ENCODE assay signal across 32 cellular contexts in the genomic region with DNA sequence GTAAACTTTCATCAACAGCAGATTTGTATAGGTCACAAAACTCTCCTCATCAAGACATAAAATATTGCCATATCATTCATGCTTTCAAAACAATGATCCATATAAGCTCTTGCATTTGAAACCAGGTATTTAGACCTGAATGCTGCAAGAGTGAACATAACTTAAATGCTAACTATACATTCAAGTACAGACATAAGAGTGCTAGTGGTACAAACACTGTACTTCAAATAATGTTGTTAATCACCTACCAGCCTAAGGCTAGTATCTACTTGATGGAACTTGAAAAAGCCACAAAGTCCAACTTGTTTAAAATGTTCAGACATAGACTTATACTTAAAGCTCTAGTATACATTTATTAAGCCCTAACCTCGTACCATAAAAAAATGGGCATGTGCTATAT. TPM values are rescaled to one million over a fixed set of nuclear protein-coding genes. Genes with fewer than 3 reads are reported as not detected.
"Had no signal": no experiment of that assay in that cellular context is flagged by ENCODE, and none has a peak within 500 bp of the region (broad histone marks: within the 10 kb centered on the region; RNA-seq: fewer than 3 reads in every experiment).

No MANE protein-coding gene starts in this region.

- H3K4me1 ChIP-seq: ascending aorta had no signal

- ATAC-seq: activated CD4-positive, alpha-beta T cell treated with anti-CD3 and anti-CD28 coated beads for 36 hours; activated CD4-positive, CD25-positive, alpha-beta regulatory T cell treated with anti-CD3 and anti-CD28 coated beads, Interleukin-2, amount 50 U/mL, for 24 hours; activated CD8-positive, alpha-beta memory T cell treated with anti-CD3 and anti-CD28 coated beads, Interleukin-2, amount 10 ng/mL, durations not matched to agents 7 days and 5 days; activated CD8-positive, alpha-beta T cell treated with anti-CD3 and anti-CD28 coated beads, Interleukin-2, amount 10 ng/mL, durations not matched to agents 7 days and 5 days; activated naive CD8-positive, alpha-beta T cell treated with anti-CD3 and anti-CD28 coated beads, Interleukin-2, amount 50 U/mL, for 24 hours; WTC11 had no signal

- H3K27ac ChIP-seq: ascending aorta, WERI-Rb-1 had no signal

- H3K9me3 ChIP-seq: ascending aorta had no signal

- H3K4me3 ChIP-seq: ascending aorta had no signal

- H3K27me3 ChIP-seq: ascending aorta had no signal

- H3K36me3 ChIP-seq: ascending aorta, WERI-Rb-1 had no signal

- DNase-seq: activated CD4-positive, alpha-beta memory T cell treated with anti-CD3 and anti-CD28 coated beads, Interleukin-2, amount 10 ng/mL, durations not matched to agents 7 days and 5 days; activated CD4-positive, alpha-beta T cell treated with anti-CD3 and anti-CD28 coated beads for 1 hour; activated CD4-positive, alpha-beta T cell treated with anti-CD3 and anti-CD28 coated beads for 36 hours; activated CD4-positive, alpha-beta T cell treated with anti-CD3 and anti-CD28 coated beads for 48 hours; activated CD4-positive, alpha-beta T cell treated with anti-CD3 and anti-CD28 coated beads, Interleukin-2, amount 10 ng/mL, durations not matched to agents 7 days and 5 days; activated CD4-positive, alpha-beta T cell treated with anti-CD3 and anti-CD28 coated beads, Interleukin-2, amount 50 U/mL, for 48 hours; activated CD4-positive, CD25-positive, alpha-beta regulatory T cell; activated CD8-positive, alpha-beta memory T cell treated with anti-CD3 and anti-CD28 coated beads for 24 hours; activated CD8-positive, alpha-beta memory T cell treated with anti-CD3 and anti-CD28 coated beads, Interleukin-2, amount 10 ng/mL, durations not matched to agents 7 days and 5 days; activated CD8-positive, alpha-beta memory T cell treated with anti-CD3 and anti-CD28 coated beads, Interleukin-2, amount 50 U/mL, for 48 hours; activated CD8-positive, alpha-beta T cell treated with anti-CD3 and anti-CD28 coated beads, Interleukin-2, amount 10 ng/mL, durations not matched to agents 7 days and 5 days; activated effector memory CD4-positive, alpha-beta T cell treated with Interleukin-2 at 50 U/mL for 16 hours; activated gamma-delta T cell; activated naive CD4-positive, alpha-beta T cell treated with anti-CD3 and anti-CD28 coated beads, Interleukin-2, amount 10 ng/mL, durations not matched to agents 7 days and 5 days; activated naive CD4-positive, alpha-beta T cell treated with Interleukin-2 at 50 U/mL for 16 hours; activated naive CD8-positive, alpha-beta T cell treated with anti-CD3 and anti-CD28 coated beads, Interleukin-2, amount 10 ng/mL, durations not matched to agents 7 days and 5 days; activated naive CD8-positive, alpha-beta T cell treated with anti-CD3 and anti-CD28 coated beads, Interleukin-2, amount 50 U/mL, for 24 hours; activated T-cell treated with anti-CD3 and anti-CD28 coated beads, Interleukin-2, amount 50 U/mL, for 24 hours; activated T-cell treated with anti-CD3 and anti-CD28 coated beads, Interleukin-2, amount 50 U/mL, for 48 hours; amygdala; anterior cingulate cortex; central memory CD4-positive, alpha-beta T cell; T-helper 1 cell; T-helper 2 cell; T-helper 9 cell; WERI-Rb-1 had no signal

RNA-seq across cellular contexts. Expression of gene GSTA2, which starts 16.0 kb away (rescaled TPM):
- total RNA-seq: activated CD4-positive, alpha-beta memory T cell treated with anti-CD3 and anti-CD28 coated beads, Interleukin-2, amount 10 ng/mL, durations not matched to agents 7 days and 5 days; activated CD4-positive, alpha-beta T cell treated with anti-CD3 and anti-CD28 coated beads for 36 hours; activated CD4-positive, alpha-beta T cell treated with anti-CD3 and anti-CD28 coated beads, Interleukin-2, amount 10 ng/mL, durations not matched to agents 7 days and 5 days; activated CD8-positive, alpha-beta memory T cell treated with anti-CD3 and anti-CD28 coated beads, Interleukin-2, amount 10 ng/mL, durations not matched to agents 7 days and 5 days; activated CD8-positive, alpha-beta T cell treated with anti-CD3 and anti-CD28 coated beads, Interleukin-2, amount 10 ng/mL, durations not matched to agents 7 days and 5 days; activated naive CD8-positive, alpha-beta T cell treated with anti-CD3 and anti-CD28 coated beads, Interleukin-2, amount 10 ng/mL, durations not matched to agents 7 days and 5 days; activated T-helper 2 cell treated with anti-CD3 and anti-CD28 coated beads, Interferon-gamma antibody, Interleukin-2, Interleukin-4, amounts not matched to agents 10 μg/mL and 5 μg/mL and 100 μg/mL, durations not matched to agents 14 hours and 24 hours and 36 hours; ascending aorta; cardiac septum; cerebellum; WTC11 had no signal

RNA-seq across cellular contexts. Expression of gene GSTA1, which starts 24.4 kb away (rescaled TPM):
- total RNA-seq: activated CD4-positive, alpha-beta memory T cell treated with anti-CD3 and anti-CD28 coated beads, Interleukin-2, amount 10 ng/mL, durations not matched to agents 7 days and 5 days; activated CD4-positive, alpha-beta T cell treated with anti-CD3 and anti-CD28 coated beads for 36 hours; activated CD4-positive, alpha-beta T cell treated with anti-CD3 and anti-CD28 coated beads, Interleukin-2, amount 10 ng/mL, durations not matched to agents 7 days and 5 days; activated CD8-positive, alpha-beta memory T cell treated with anti-CD3 and anti-CD28 coated beads, Interleukin-2, amount 10 ng/mL, durations not matched to agents 7 days and 5 days; activated CD8-positive, alpha-beta T cell treated with anti-CD3 and anti-CD28 coated beads, Interleukin-2, amount 10 ng/mL, durations not matched to agents 7 days and 5 days; activated naive CD8-positive, alpha-beta T cell treated with anti-CD3 and anti-CD28 coated beads, Interleukin-2, amount 10 ng/mL, durations not matched to agents 7 days and 5 days; activated T-helper 2 cell treated with anti-CD3 and anti-CD28 coated beads, Interferon-gamma antibody, Interleukin-2, Interleukin-4, amounts not matched to agents 10 μg/mL and 5 μg/mL and 100 μg/mL, durations not matched to agents 14 hours and 24 hours and 36 hours; cardiac septum; cerebellum had no signal
